In the genomic region with DNA sequence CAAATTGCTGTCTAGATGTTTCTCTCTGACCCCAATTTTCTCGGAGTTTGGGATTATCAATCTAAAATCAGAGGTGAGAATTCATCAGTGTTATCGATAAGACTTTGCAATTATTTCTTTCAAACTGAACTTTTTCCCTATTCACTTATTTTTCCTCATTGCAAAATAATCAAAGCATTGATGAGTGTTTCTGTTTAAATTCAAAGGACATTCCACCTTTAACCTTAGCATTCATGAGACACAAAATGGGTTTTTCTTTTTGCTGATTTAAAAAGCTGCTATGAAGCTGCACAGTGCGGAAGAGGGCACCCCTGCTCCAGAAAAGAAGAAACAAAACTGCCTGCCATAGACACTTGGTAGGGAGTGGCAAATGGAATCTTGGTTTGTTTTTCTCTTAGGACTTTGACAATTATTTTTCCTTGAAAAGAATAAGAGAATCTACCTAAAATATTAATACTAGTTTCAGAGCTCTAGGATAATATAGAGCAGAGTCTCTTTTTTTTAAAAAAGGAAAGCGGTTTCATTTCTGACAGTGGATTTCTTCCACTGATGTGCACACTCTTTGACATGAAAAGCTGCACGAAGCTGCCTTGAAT, we compare ENCODE assay signal across 1 cellular context.
TF ChIP-seq lines count a peak whose summit lies in the region.

No MANE protein-coding gene starts in this region.

TF ChIP-seq in K562, 482 proteins besides CTCF, POLR2A, EP300 and RAD21 (continued from another document and continues in another):
- TF ChIP-seq MGA (IDR thresholded peaks at IDR 0.05) = no peak
- no peak for TF ChIP-seq GATAD2B (IDR thresholded peaks at IDR 0.05; ENCODE audit: borderline replicate concordance)
- TF ChIP-seq CBFA2T3 (IDR thresholded peaks at IDR 0.05) = no peak
- TF ChIP-seq PTTG1 (tag; IDR thresholded peaks at IDR 0.05; ENCODE audit: low read depth) = 0 out of 2 replicates have a peak, but pooled peaks have one; percentile 21
- TF ChIP-seq ETS1 (conservative IDR thresholded peaks at IDR 0.05; ENCODE audit: control insufficient read depth, low read depth, low read length) = no peak
- no peak for TF ChIP-seq TAF9B (IDR thresholded peaks at IDR 0.05; ENCODE audit: partially characterized antibody)
- 0 out of 4 replicates have a peak, but pooled peaks of 1 of the 2 experiments have one; percentile 23 for TF ChIP-seq MLX (CRISPR knock-in tag; conservative IDR thresholded peaks at IDR 0.05)
- TF ChIP-seq ASH1L (IDR thresholded peaks at IDR 0.05; ENCODE audit: borderline replicate concordance, low read depth, partially characterized antibody) = no peak
- TF ChIP-seq AFF4 (CRISPR knock-in tag; IDR thresholded peaks at IDR 0.05) = peak; percentile 33; the same call in 1 of the 2 replicates
- TF ChIP-seq ZNF766 (CRISPR knock-in tag; conservative IDR thresholded peaks at IDR 0.05) = no peak
- TF ChIP-seq CREBBP (IDR thresholded peaks at IDR 0.05; ENCODE audit: low read depth, low read length) = no peak
- no peak for TF ChIP-seq PHB2 (IDR thresholded peaks at IDR 0.05; ENCODE audit: low read depth)
- no peak for TF ChIP-seq JUNB (CRISPR knock-in tag; conservative IDR thresholded peaks at IDR 0.05)
- no peak for TF ChIP-seq CHD7 (IDR thresholded peaks at IDR 0.05; ENCODE audit: low read depth, low read length)
- no peak for TF ChIP-seq ESRRA (IDR thresholded peaks at IDR 0.05; ENCODE audit: borderline replicate concordance, low read depth)
- TF ChIP-seq MEF2A (IDR thresholded peaks at IDR 0.05; ENCODE audit: control insufficient read depth, low read depth, low read length) = no peak
